In genomic region chr1:231660198-231660597, GRCh38 we compare ENCODE assay signal across 26 cellular contexts.
"Had no signal": no experiment of that assay in that cellular context is flagged by ENCODE, and none has a peak within 500 bp of the region (broad histone marks: within the 10 kb centered on the region; RNA-seq: fewer than 3 reads in every experiment).

No MANE protein-coding gene starts in this region.

- H3K9me3 ChIP-seq: suprapubic skin, testis, thoracic aorta, thyroid gland, transverse colon, upper lobe of left lung, upper lobe of right lung, uterus, vagina had no signal

- DNase-seq: stimulated activated CD4-positive, alpha-beta T cell treated with anti-CD3 and anti-CD28 coated beads, Interleukin-2, amount 100 ng/mL, for 48 hours; stimulated activated CD4-positive, alpha-beta T cell treated with anti-CD3 and anti-CD28 coated beads, Interleukin-4, amount 100 ng/mL, for 1 hour; stimulated activated CD4-positive, alpha-beta T cell treated with anti-CD3 and anti-CD28 coated beads, Interleukin-4, amount 100 ng/mL, for 24 hours; stimulated activated CD4-positive, alpha-beta T cell treated with anti-CD3 and anti-CD28 coated beads, Interleukin-4, amount 100 ng/mL, for 4 hours; stimulated activated CD8-positive, alpha-beta memory T cell treated with anti-CD3 and anti-CD28 coated beads, Interleukin-4, amount 100 ng/mL, for 48 hours; stimulated activated naive B cell treated with anti-CD40 and anti-IgM and Interleukin-4, amounts not matched to agents 10 μg/mL and 1 μg/mL and 100 μg/mL, for 72 hours; stimulated activated naive CD4-positive, alpha-beta T cell; stimulated activated naive CD4-positive, alpha-beta T cell treated with Interleukin-2 at 50 U/mL for 16 hours; stimulated activated naive CD8-positive, alpha-beta T cell treated with anti-CD3 and anti-CD28 coated beads, Interleukin-15, amount 100 ng/mL, for 72 hours; stimulated activated naive CD8-positive, alpha-beta T cell treated with anti-CD3 and anti-CD28 coated beads, Interleukin-15, Interleukin-2, amounts not matched to agents 100 U/mL and 50 U/mL, for 24 hours; stomach; substantia nigra; testis; thyroid gland; tibial artery; transverse colon; trophoblast cell; upper lobe of left lung; upper lobe of right lung; uterus had no signal

- H3K36me3 ChIP-seq: stomach, suprapubic skin, thoracic aorta, thyroid gland, tibial artery, transverse colon, upper lobe of left lung, upper lobe of right lung, uterus, vagina had no signal

- H3K27ac ChIP-seq: stomach, suprapubic skin, testis, thoracic aorta, thyroid gland, tibial artery, tibial nerve, transverse colon, upper lobe of left lung, upper lobe of right lung, uterus, vagina had no signal

- H3K4me1 ChIP-seq: stomach, suprapubic skin, testis, thyroid gland, tibial artery, tibial nerve, transverse colon, upper lobe of left lung, upper lobe of right lung, uterus, vagina had no signal

- H3K4me3 ChIP-seq: stomach, suprapubic skin, testis, thoracic aorta, thyroid gland, tibial artery, tibial nerve, transverse colon, upper lobe of left lung, upper lobe of right lung, uterus, vagina had no signal

- ATAC-seq: stimulated activated effector memory CD8-positive, alpha-beta T cell treated with anti-CD3 and anti-CD28 coated beads, Interleukin-12 subunit alpha, Interleukin-12 subunit beta, amount 100 ng/mL, for 72 hours; stimulated activated memory B cell treated with anti-CD40 and anti-IgM and Interleukin-4, amounts not matched to agents 10 μg/mL and 1 μg/mL and 100 μg/mL, for 72 hours; stimulated activated naive B cell treated with anti-CD40 and anti-IgM and Interleukin-4, amounts not matched to agents 10 μg/mL and 1 μg/mL and 100 μg/mL, for 72 hours; stimulated activated naive CD8-positive, alpha-beta T cell treated with anti-CD3 and anti-CD28 coated beads, Interleukin-15, amount 100 ng/mL, for 72 hours; stimulated activated naive CD8-positive, alpha-beta T cell treated with anti-CD3 and anti-CD28 coated beads, Interleukin-15, Interleukin-2, amounts not matched to agents 100 U/mL and 50 U/mL, for 24 hours; upper lobe of right lung had no signal

- H3K27me3 ChIP-seq: stomach, suprapubic skin, testis, thyroid gland, tibial artery, tibial nerve, transverse colon, upper lobe of left lung, upper lobe of right lung, uterus, vagina had no signal
